Comparison of ENCODE assay signal across 10 cellular contexts in the genomic region with DNA sequence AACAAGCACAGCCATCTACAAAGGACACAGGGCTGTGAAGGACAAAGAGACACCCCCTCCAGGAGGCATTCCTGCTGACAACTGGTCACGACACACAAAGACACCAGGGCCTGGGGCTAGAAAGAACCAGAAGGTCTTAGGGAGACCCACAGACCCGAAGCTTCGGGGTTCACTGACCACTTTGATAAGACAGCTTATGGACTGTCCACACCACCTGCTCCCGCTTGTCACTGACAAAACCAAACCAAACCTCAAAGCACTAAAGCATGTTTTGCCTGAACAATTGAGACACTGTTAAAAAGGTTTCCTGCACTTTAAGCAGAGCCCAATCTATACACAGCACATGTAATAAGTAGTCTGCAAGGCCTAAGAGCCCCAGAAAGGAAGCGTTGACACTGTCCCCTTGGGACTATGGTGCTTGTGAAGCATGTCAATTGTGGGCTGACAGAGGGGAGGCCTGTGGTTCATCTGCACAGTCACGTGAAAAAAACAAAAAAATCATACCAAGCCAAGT.
DNase-seq lines count a peak whose midpoint lies in the region; ATAC-seq lines count a peak whose summit lies in the region.
"Had no signal": no experiment of that assay in that cellular context is flagged by ENCODE, and none has a peak within 500 bp of the region (broad histone marks: within the 10 kb centered on the region; RNA-seq: fewer than 3 reads in every experiment).

No MANE protein-coding gene starts in this region.

- H3K9me3 ChIP-seq in Karpas-422 (ENCODE audit: low read length) (no peaks in the 10 kb centered on the region), trophoblast cell (ENCODE audit: insufficient read depth, low read depth, low read length) (no peaks in the 10 kb centered on the region)

- H3K4me1 ChIP-seq in Karpas-422 (ENCODE audit: low read length) (peaks cover 38% of the 10 kb centered on the region), trophoblast cell (ENCODE audit: control insufficient read depth in 1 of 2, insufficient read depth in 2 of 2, low read length in 2 of 2) (peaks cover 2 to 3% of the 10 kb centered on the region in 2 experiments)

- H3K79me2 ChIP-seq in Karpas-422 (ENCODE audit: low read length) (no peaks in the 10 kb centered on the region), trophoblast cell (ENCODE audit: control insufficient read depth, insufficient read depth, low read length, poor library complexity) (no peaks in the 10 kb centered on the region)

- no CpG with 5 or more reads among the region's 6 CpGs for WGBS in trophoblast cell (ENCODE audit: extremely low coverage, insufficient coverage, insufficient read length)

- H3K23ac ChIP-seq in trophoblast cell (ENCODE audit: low read length), result no peak overlapping the region

- intact Hi-C loops in sciatic nerve (cut with DNase I), result no loop called here

- no peaks in the 10 kb centered on the region for H3K79me1 ChIP-seq in trophoblast cell (ENCODE audit: low read length)

- no peak overlapping the region for H2BK12ac ChIP-seq in trophoblast cell (ENCODE audit: low read length)

- H4K91ac ChIP-seq in trophoblast cell (ENCODE audit: low read depth, low read length), result no peak overlapping the region

- H2AFZ ChIP-seq in Karpas-422 (ENCODE audit: low read length) (no peak overlapping the region), trophoblast cell (ENCODE audit: insufficient read depth, low read length, poor library complexity) (no peak overlapping the region)

- H3K36me3 ChIP-seq in Karpas-422 (ENCODE audit: insufficient read depth, low read length) (no peaks in the 10 kb centered on the region), trophoblast cell (ENCODE audit: control insufficient read depth in 1 of 2, insufficient read depth in 2 of 2, low read length in 2 of 2) (peaks cover 0 to 4% of the 10 kb centered on the region in 2 experiments)

- H4K12ac ChIP-seq in trophoblast cell (ENCODE audit: low read depth, low read length), result no peak overlapping the region

- DNase-seq in NCI-H345 (lab: John Stamatoyannopoulos, UW) (peak; percentile 13), NCI-H345 treated with DMSO at 0.1 percent for 48 hours (lab: John Stamatoyannopoulos, UW; ENCODE audit: unreplicated experiment) (no peak), Karpas-422 (peak; percentile 96), trophoblast cell (no peak), COLO668 (lab: John Stamatoyannopoulos, UW; ENCODE audit: unreplicated experiment) (no peak), sciatic nerve (ENCODE audit: low spot score) (no peak), NCI-H2171 (lab: John Stamatoyannopoulos, UW) (no peak)
- DNase-seq: activated CD4-positive, alpha-beta T cell treated with anti-CD3 and anti-CD28 coated beads, Interleukin-2, amount 10 ng/mL, durations not matched to agents 24 days and 14 days; left ventricle myocardium superior had no signal

- H3K27me3 ChIP-seq in Karpas-422 (ENCODE audit: low read length), result no peaks in the 10 kb centered on the region
- H3K27me3 ChIP-seq in trophoblast cell (ENCODE audit: insufficient read depth, low read length), result no peaks in the 10 kb centered on the region

- H3K4me2 ChIP-seq in Karpas-422 (ENCODE audit: low read depth, low read length, poor library complexity, severe bottlenecking), result peak overlapping the region; percentile 66
- H3K4me2 ChIP-seq in trophoblast cell (ENCODE audit: low read length), result no peak overlapping the region

- H4K20me1 ChIP-seq in Karpas-422 (ENCODE audit: insufficient read depth, low read depth, low read length), result peaks cover 16% of the 10 kb centered on the region; the same call in 1 of the 2 replicates

- H3K4ac ChIP-seq in trophoblast cell (ENCODE audit: low read depth, low read length), result no peak overlapping the region

- H3K4me3 ChIP-seq in Karpas-422 (ENCODE audit: low read length) (peak overlapping the region; percentile 38), trophoblast cell (ENCODE audit: low read depth, low read length) (no peak overlapping the region)

- no peak overlapping the region for H3K18ac ChIP-seq in trophoblast cell (ENCODE audit: low read length)

- H3K9me2 ChIP-seq in Karpas-422 (replicated peaks; ENCODE audit: insufficient read depth, low read length), result no peaks in the 10 kb centered on the region

- H4K8ac ChIP-seq in trophoblast cell (ENCODE audit: low read depth, low read length), result no peak overlapping the region

- H3K9ac ChIP-seq in Karpas-422 (ENCODE audit: low read length), result peak overlapping the region; percentile 52
- H3K9ac ChIP-seq in trophoblast cell (ENCODE audit: low read length), result peak overlapping the region; percentile 11

- H3K27ac ChIP-seq in Karpas-422 (ENCODE audit: low read length) (peak overlapping the region; percentile 80), trophoblast cell (ENCODE audit: low read depth, low read length) (no peak overlapping the region)

- H3K14ac ChIP-seq in trophoblast cell (ENCODE audit: low read length), result no peak overlapping the region

- no peak overlapping the region for H2AK5ac ChIP-seq in trophoblast cell (ENCODE audit: low read length)

- ATAC-seq in HG02623 (IDR thresholded peaks at IDR 0.05; ENCODE audit: unreplicated experiment), result peak; percentile 91
- no peak for ATAC-seq in sciatic nerve
- ATAC-seq: left ventricle myocardium superior had no signal

- H2BK5ac ChIP-seq in trophoblast cell (ENCODE audit: low read depth, low read length, poor library complexity), result no peak overlapping the region

- H2BK120ac ChIP-seq in trophoblast cell (ENCODE audit: insufficient read depth, low read length, poor library complexity), result no peak overlapping the region

Comparison
In these comparisons a context has a peak if more than half of its experiments do, and no peak if none do; other contexts are left out.
1. DNase-seq: peak in NCI-H345 (single experiment) and Karpas-422 (single experiment); none in NCI-H345 treated with DMSO at 0.1 percent for 48 hours (single experiment), trophoblast cell (0 of 2), COLO668 (single experiment), sciatic nerve (single experiment) and NCI-H2171 (single experiment).